ENCODE assay signal across 27 cellular contexts in the genomic region with DNA sequence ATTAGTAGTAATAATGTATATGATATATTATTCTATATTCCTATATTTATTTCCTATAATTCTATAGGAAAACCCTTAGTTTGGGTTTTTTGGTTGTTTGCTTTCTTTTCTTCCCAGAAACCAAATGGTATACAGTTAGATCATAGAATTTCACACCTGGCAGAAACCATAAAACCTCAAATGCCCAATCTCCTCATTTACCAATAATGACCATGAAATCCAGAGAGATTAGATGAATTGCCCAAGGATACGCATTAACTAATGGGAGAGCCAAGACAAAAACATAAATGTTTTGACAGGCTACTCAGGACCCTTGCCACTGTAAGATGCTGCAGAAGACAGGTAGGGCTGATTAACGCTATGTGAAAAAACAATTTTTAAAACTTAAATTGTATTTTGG.
"Had no signal": no experiment of that assay in that cellular context is flagged by ENCODE, and none has a peak within 500 bp of the region (broad histone marks: within the 10 kb centered on the region; RNA-seq: fewer than 3 reads in every experiment).

No MANE protein-coding gene starts in this region.

- H3K27me3 ChIP-seq: left lung, neural progenitor cell, neutrophil, right atrium auricular region, right lobe of liver, stomach, testis, thyroid gland, transverse colon, upper lobe of left lung, vagina had no signal

- H3K9me3 ChIP-seq: left lung, lower lobe of right lung, neutrophil, right atrium auricular region, right lobe of liver, stomach, testis, thyroid gland, transverse colon, upper lobe of left lung, vagina had no signal

- H3K4me3 ChIP-seq: left lung, lower lobe of right lung, neural progenitor cell, right atrium auricular region, right lobe of liver, stomach, testis, thyroid gland, transverse colon, upper lobe of left lung, vagina had no signal

- DNase-seq: hippocampal formation; kidney; left colon; left lung; lower lobe of right lung; mesendoderm; naive B cell; natural killer cell; nephron progenitor cell; occipital lobe; right lobe of liver; stimulated activated CD4-positive, alpha-beta T cell treated with anti-CD3 and anti-CD28 coated beads, Interleukin-12 subunit alpha, Interleukin-12 subunit beta, amount 100 ng/mL, for 4 hours; stimulated activated CD4-positive, alpha-beta T cell treated with anti-CD3 and anti-CD28 coated beads, Interleukin-15, amount 100 ng/mL, for 24 hours; stimulated activated CD4-positive, alpha-beta T cell treated with anti-CD3 and anti-CD28 coated beads, Interleukin-2, amount 100 ng/mL, for 24 hours; stimulated activated CD4-positive, alpha-beta T cell treated with anti-CD3 and anti-CD28 coated beads, Interleukin-4, amount 100 ng/mL, for 1 hour; stimulated activated naive B cell treated with anti-CD40 and anti-IgM and Interleukin-4, amounts not matched to agents 10 μg/mL and 1 μg/mL and 100 μg/mL, for 72 hours; stimulated activated naive CD8-positive, alpha-beta T cell treated with anti-CD3 and anti-CD28 coated beads, Interleukin-15, Interleukin-2, amounts not matched to agents 100 U/mL and 50 U/mL, for 24 hours; stomach; testis; thyroid gland; transverse colon; upper lobe of left lung had no signal

- H3K9ac ChIP-seq: neural progenitor cell, parathyroid adenoma had no signal

- ATAC-seq: left colon; left lung; lower lobe of right lung; natural killer cell; right lobe of liver; stimulated activated naive B cell treated with anti-CD40 and anti-IgM and Interleukin-4, amounts not matched to agents 10 μg/mL and 1 μg/mL and 100 μg/mL, for 72 hours; stimulated activated naive CD8-positive, alpha-beta T cell treated with anti-CD3 and anti-CD28 coated beads, Interleukin-15, Interleukin-2, amounts not matched to agents 100 U/mL and 50 U/mL, for 24 hours had no signal

- H3K4me1 ChIP-seq: left lung, lower lobe of right lung, neural progenitor cell, parathyroid adenoma, right atrium auricular region, right lobe of liver, stomach, thyroid gland, transverse colon, upper lobe of left lung, vagina had no signal

- H3K27ac ChIP-seq: left lung, lower lobe of right lung, neural progenitor cell, neutrophil, parathyroid adenoma, right atrium auricular region, right lobe of liver, stomach, testis, thyroid gland, transverse colon, upper lobe of left lung, vagina had no signal

- H2AFZ ChIP-seq: parathyroid adenoma had no signal

- H3K4me2 ChIP-seq: neural progenitor cell had no signal

- H3K36me3 ChIP-seq: left lung, lower lobe of right lung, neural progenitor cell, neutrophil, right atrium auricular region, right lobe of liver, stomach, thyroid gland, transverse colon, upper lobe of left lung, vagina had no signal
